Comparison of ENCODE assay signal across 8 cellular contexts in the genomic region with DNA sequence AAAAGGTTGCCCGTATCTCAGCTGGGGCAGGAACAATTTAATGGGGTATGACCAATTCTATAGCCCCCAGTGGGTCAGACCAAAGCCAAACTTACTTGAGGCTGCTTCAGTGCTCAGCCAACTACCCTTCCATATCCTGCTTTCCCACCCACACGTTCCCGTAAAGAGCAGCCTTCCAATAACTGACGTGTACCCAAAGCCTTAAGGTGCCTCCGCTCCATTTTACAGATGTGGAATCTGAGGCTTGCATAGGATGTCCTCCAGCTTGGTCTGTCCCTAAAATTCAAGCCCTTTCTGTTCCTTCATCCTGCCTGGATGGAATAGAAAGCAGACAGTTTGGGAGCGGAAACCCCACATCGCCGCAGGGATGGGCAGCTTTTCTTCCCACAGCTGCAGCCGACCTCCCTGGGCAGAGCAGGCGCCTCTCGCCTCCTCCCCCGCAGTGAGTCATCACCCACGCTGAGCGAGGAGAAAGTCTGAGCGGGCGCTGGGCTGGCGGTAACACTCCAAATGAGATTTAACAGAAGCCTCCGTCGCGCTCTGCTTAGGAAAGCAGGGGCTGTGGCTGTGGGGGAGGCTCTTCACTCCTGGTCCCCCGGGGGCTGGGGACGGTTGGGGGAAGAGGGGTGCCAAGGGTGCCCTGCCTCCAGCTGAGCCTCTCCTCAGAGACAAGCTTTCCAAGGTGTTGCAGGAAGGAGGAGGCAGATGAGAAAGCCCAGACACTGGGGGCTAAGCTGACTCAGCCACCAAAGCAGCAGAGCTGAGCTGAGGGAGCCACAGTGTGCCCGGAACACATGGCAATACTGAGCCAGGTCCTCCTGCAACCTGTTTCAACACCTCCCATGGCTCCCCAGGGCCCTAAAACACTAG. TPM values are rescaled to one million over a fixed set of nuclear protein-coding genes. Genes with fewer than 3 reads are reported as not detected.
DNase-seq lines count a peak whose midpoint lies in the region; ATAC-seq lines count a peak whose summit lies in the region.

No MANE protein-coding gene starts in this region.

- peak overlapping the region; percentile 10 to 27 for H3K4me3 Mint-ChIP-seq in effector memory CD8-positive, alpha-beta T cell

- H3K36me3 Mint-ChIP-seq in effector memory CD8-positive, alpha-beta T cell (ENCODE audit: insufficient read depth), result no peaks in the 10 kb centered on the region

- H3K4me1 Mint-ChIP-seq in effector memory CD8-positive, alpha-beta T cell (ENCODE audit: low read depth in 2 of 2), result peaks cover 4 to 6% of the 10 kb centered on the region in 2 donors

- in situ Hi-C loops in Caki2 (cut with HindIII; ENCODE audit: low pct_unique_long_range_greater_than_20kb, low sequenced_read_pairs), result no loop called here

- H3K9me3 Mint-ChIP-seq in effector memory CD8-positive, alpha-beta T cell, result no peaks in the 10 kb centered on the region

- DNase-seq in Caki2 (ENCODE audit: low read depth) (peak; percentile 61), LHCN-M2 (ENCODE audit: low read depth) (peak; percentile 93), medulla oblongata (ENCODE audit: extremely low spot score) (peak; percentile 18)
- peak; percentile 52 to 62 for DNase-seq in activated CD4-positive, alpha-beta T cell treated with anti-CD3 and anti-CD28 coated beads, Interleukin-2, amount 50 U/mL, for 4 hours
- DNase-seq in effector memory CD8-positive, alpha-beta T cell, result no peak
- DNase-seq in stimulated activated CD8-positive, alpha-beta memory T cell treated with anti-CD3 and anti-CD28 coated beads, Interleukin-12 subunit alpha, Interleukin-12 subunit beta, amount 100 ng/mL, for 1 hour (ENCODE audit: low read depth), result peak; percentile 19
- no peak for DNase-seq in central memory CD4-positive, alpha-beta T cell

- H3K27me3 Mint-ChIP-seq in effector memory CD8-positive, alpha-beta T cell, result peaks cover 4 to 9% of the 10 kb centered on the region in 2 donors

- ATAC-seq in effector memory CD8-positive, alpha-beta T cell (replicated peaks), result peak; percentile 53
- ATAC-seq in HG03457 (IDR thresholded peaks at IDR 0.05; ENCODE audit: unreplicated experiment), result no peak

- no peak overlapping the region for H3K27ac Mint-ChIP-seq in effector memory CD8-positive, alpha-beta T cell

RNA-seq across cellular contexts. Expression of gene HRH1, which starts 57.8 kb away (rescaled TPM):
- 6.4 and 9.4 TPM in 2 replicates for total RNA-seq in Caki2 (2014; rRNA removed; shearing (Covaris generic); ENCODE audit: low replicate concordance)
- 8.7 and 9.5 TPM in 2 replicates for total RNA-seq in LHCN-M2 (2014; rRNA removed)
- 3.0 TPM for polyA plus RNA-seq in LHCN-M2 (2012)

Comparison
In these comparisons a context has a peak if more than half of its experiments do, and no peak if none do; other contexts are left out.
1. DNase-seq: peak in Caki2 (single experiment), LHCN-M2 (single experiment), activated CD4-positive, alpha-beta T cell treated with anti-CD3 and anti-CD28 coated beads, Interleukin-2, amount 50 U/mL, for 4 hours (2 of 2), medulla oblongata (single experiment) and stimulated activated CD8-positive, alpha-beta memory T cell treated with anti-CD3 and anti-CD28 coated beads, Interleukin-12 subunit alpha, Interleukin-12 subunit beta, amount 100 ng/mL, for 1 hour (single experiment); none in effector memory CD8-positive, alpha-beta T cell (0 of 3) and central memory CD4-positive, alpha-beta T cell (single experiment).